ENCODE assay signal across 7 cellular contexts in the genomic region with DNA sequence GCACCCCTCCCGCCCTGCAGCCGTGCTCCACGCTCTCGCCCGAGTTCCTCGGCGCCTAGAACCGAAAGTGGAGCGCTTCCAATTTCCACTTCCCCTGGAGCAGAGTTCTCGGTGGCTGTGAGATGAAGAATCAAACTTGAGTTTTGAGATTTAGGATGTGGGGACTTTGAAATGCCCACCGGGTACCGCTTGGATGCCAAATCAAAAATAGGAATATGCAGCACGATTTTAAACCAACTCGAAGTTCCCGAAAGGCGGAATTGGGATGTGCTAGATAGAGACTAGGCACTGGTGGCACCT. TPM values are rescaled to one million over a fixed set of nuclear protein-coding genes. Genes with fewer than 3 reads are reported as not detected.
DNase-seq lines count a peak whose midpoint lies in the region; ATAC-seq and TF ChIP-seq lines count a peak whose summit lies in the region.

No MANE protein-coding gene starts in this region.

- DNase-seq in HFF-Myc (ENCODE audit: extremely low read depth, low read depth) (no peak), fibroblast of villous mesenchyme (ENCODE audit: low read depth) (peak; percentile 69), psoas muscle (no peak), GF-D8 (lab: John Stamatoyannopoulos, UW) (no peak)

- H3K27ac Mint-ChIP-seq in T-helper 1 cell treated with Interleukin-12 subunit alpha and Interleukin-12 subunit beta and Interleukin-4 antibody, amounts not matched to agents 30 μg/mL and 1 μg/mL, for 36 hours, result peak overlapping the region; percentile 87

- WGBS in psoas muscle, 3 donors, result 1% methylated on average over 16 of the region's 16 CpGs

- H3K27ac ChIP-seq in psoas muscle, result peak overlapping the region; percentile 84

- no peaks in the 10 kb centered on the region for H3K9me3 Mint-ChIP-seq in T-helper 1 cell treated with Interleukin-12 subunit alpha and Interleukin-12 subunit beta and Interleukin-4 antibody, amounts not matched to agents 30 μg/mL and 1 μg/mL, for 36 hours

- ATAC-seq in psoas muscle, result no peak
- no peak for ATAC-seq in HG02759 (IDR thresholded peaks at IDR 0.05; ENCODE audit: unreplicated experiment)
- no peak for ATAC-seq in GM18519 (IDR thresholded peaks at IDR 0.05; ENCODE audit: low FRiP score, unreplicated experiment)

- intact Hi-C loops in psoas muscle (cut with DNase I), result no loop called here

- H3K4me1 ChIP-seq in psoas muscle, result peaks cover 6% of the 10 kb centered on the region

- H3K4me3 ChIP-seq in HFF-Myc (replicated peaks; ENCODE audit: low read depth, low read length) (peak overlapping the region; percentile 90), fibroblast of villous mesenchyme (ENCODE audit: low read depth, low read length) (peak overlapping the region; percentile 73), psoas muscle (peak overlapping the region; percentile 80)

- TF ChIP-seq CTCF in HFF-Myc (IDR thresholded peaks at IDR 0.05; ENCODE audit: low read depth, low read length, missing control alignments), result no peak
- no peak for TF ChIP-seq CTCF in fibroblast of villous mesenchyme (IDR thresholded peaks at IDR 0.05; ENCODE audit: insufficient read depth, low read depth, low read length)
- TF ChIP-seq CTCF in psoas muscle (IDR thresholded peaks at IDR 0.05), result no peak

- H3K36me3 Mint-ChIP-seq in T-helper 1 cell treated with Interleukin-12 subunit alpha and Interleukin-12 subunit beta and Interleukin-4 antibody, amounts not matched to agents 30 μg/mL and 1 μg/mL, for 36 hours (ENCODE audit: low read depth), result peaks cover 18% of the 10 kb centered on the region

- no peaks in the 10 kb centered on the region for H3K27me3 ChIP-seq in psoas muscle (ENCODE audit: insufficient read depth in 3 of 3, low read length in 2 of 3)

- H3K4me3 Mint-ChIP-seq in T-helper 1 cell treated with Interleukin-12 subunit alpha and Interleukin-12 subunit beta and Interleukin-4 antibody, amounts not matched to agents 30 μg/mL and 1 μg/mL, for 36 hours, result peak overlapping the region; percentile 87

- H3K9me3 ChIP-seq in psoas muscle, result no peaks in the 10 kb centered on the region

- H3K27me3 Mint-ChIP-seq in T-helper 1 cell treated with Interleukin-12 subunit alpha and Interleukin-12 subunit beta and Interleukin-4 antibody, amounts not matched to agents 30 μg/mL and 1 μg/mL, for 36 hours (ENCODE audit: low read depth), result no peaks in the 10 kb centered on the region

- peaks cover 38% of the 10 kb centered on the region for H3K4me1 Mint-ChIP-seq in T-helper 1 cell treated with Interleukin-12 subunit alpha and Interleukin-12 subunit beta and Interleukin-4 antibody, amounts not matched to agents 30 μg/mL and 1 μg/mL, for 36 hours (ENCODE audit: low read depth)

- peaks cover 0 to 16% of the 10 kb centered on the region in 2 donors for H3K36me3 ChIP-seq in psoas muscle (ENCODE audit: insufficient read depth in 1 of 2, low read depth in 1 of 2)

RNA-seq across cellular contexts. Expression of a gene that starts 0.6 kb away (rescaled TPM):
- total RNA-seq in fibroblast of villous mesenchyme, result 7.1 and 12.1 TPM in 2 replicates
- 1 to 10 TPM; 1.7 to 3.4 (median 3.0) TPM for total RNA-seq in psoas muscle
- polyA plus RNA-seq in psoas muscle, result 1 to 10 TPM; 2.1 to 5.8 (median 4.3) TPM

RNA-seq across cellular contexts. Expression of a gene that starts 52.3 kb away (rescaled TPM):
- total RNA-seq in fibroblast of villous mesenchyme (21.3 and 32.8 TPM in 2 replicates), psoas muscle (1 to 10 TPM; 4.9 to 7.3 (median 6.8) TPM)
- polyA plus RNA-seq in psoas muscle, result 1 to 10 TPM; 2.7 to 5.9 (median 3.3) TPM
